ENCODE assay signal across 10 cellular contexts in the genomic region with DNA sequence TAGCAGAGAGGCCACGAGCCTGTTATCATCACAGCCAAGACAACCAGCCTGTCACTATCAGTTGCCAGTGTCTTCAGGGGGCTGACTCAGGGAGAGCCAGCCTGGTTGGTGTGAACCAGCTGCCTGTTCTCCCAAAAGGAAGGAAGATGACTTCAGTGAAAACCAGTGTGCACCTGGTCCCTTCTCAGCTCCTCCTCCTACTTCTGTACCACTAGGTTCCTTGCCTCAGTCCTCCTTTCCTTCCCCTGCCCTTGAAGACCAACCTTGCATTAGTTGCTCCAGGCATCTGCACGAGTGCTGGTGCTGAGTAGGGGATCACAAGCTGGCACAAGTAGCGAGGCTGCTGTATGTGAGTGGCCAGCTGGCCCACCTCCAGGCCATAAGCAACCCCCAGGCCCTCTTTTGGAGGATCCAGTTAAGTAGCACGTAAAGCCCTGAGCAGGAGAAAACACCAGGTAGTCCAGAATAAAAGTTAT. TPM values are rescaled to one million over a fixed set of nuclear protein-coding genes. Genes with fewer than 3 reads are reported as not detected.
DNase-seq lines count a peak whose midpoint lies in the region; ATAC-seq and TF ChIP-seq lines count a peak whose summit lies in the region.
"Had no signal": no experiment of that assay in that cellular context is flagged by ENCODE, and none has a peak within 500 bp of the region (broad histone marks: within the 10 kb centered on the region; RNA-seq: fewer than 3 reads in every experiment).

No MANE protein-coding gene starts in this region.

- peaks cover 13% of the 10 kb centered on the region for H3K4me1 Mint-ChIP-seq in nephron
- H3K4me1 Mint-ChIP-seq in activated CD8-positive, alpha-beta T cell treated with anti-CD3 and anti-CD28 coated beads, Interleukin-2, amount 10 ng/mL, durations not matched to agents 7 days and 5 days (ENCODE audit: low read depth): peaks cover 15% of the 10 kb centered on the region

- no peak overlapping the region for H3K4me3 Mint-ChIP-seq in nephron
- H3K4me3 Mint-ChIP-seq in activated CD8-positive, alpha-beta T cell treated with anti-CD3 and anti-CD28 coated beads, Interleukin-2, amount 10 ng/mL, durations not matched to agents 7 days and 5 days: no peak overlapping the region

- peaks cover 4% of the 10 kb centered on the region; the same call in 1 of the 2 replicates for H3K36me3 ChIP-seq in PC-3 (ENCODE audit: low read depth, low read length)

- H3K79me2 ChIP-seq in PC-3 (ENCODE audit: low read length): no peaks in the 10 kb centered on the region

- no peaks in the 10 kb centered on the region for H3K9me3 ChIP-seq in PC-3 (ENCODE audit: low read length)
- H3K9me3 ChIP-seq: vagina had no signal

- H3F3A ChIP-seq in PC-3 (ENCODE audit: low read length, unreplicated experiment): no peaks in the 10 kb centered on the region

- H3K9ac ChIP-seq in PC-3 (ENCODE audit: low read length): no peak overlapping the region

- no peaks in the 10 kb centered on the region for H3K27me3 Mint-ChIP-seq in nephron (ENCODE audit: low read depth)
- peaks cover 2% of the 10 kb centered on the region for H3K27me3 Mint-ChIP-seq in activated CD8-positive, alpha-beta T cell treated with anti-CD3 and anti-CD28 coated beads, Interleukin-2, amount 10 ng/mL, durations not matched to agents 7 days and 5 days (ENCODE audit: low read depth)

- H3K27ac ChIP-seq in PC-3 (ENCODE audit: low read length): no peak overlapping the region
- H3K27ac ChIP-seq: vagina had no signal

- H4K20me1 ChIP-seq in PC-3 (ENCODE audit: low read length): no peaks in the 10 kb centered on the region

- BruUV-seq in PC-3 (replicated peaks; lab: Mats Ljungman, UMichigan): no TSS peak

- peak overlapping the region in 2 of 3 experiments; percentile 18 to 60 for H3K27ac Mint-ChIP-seq in nephron
- H3K27ac Mint-ChIP-seq in activated CD8-positive, alpha-beta T cell treated with anti-CD3 and anti-CD28 coated beads, Interleukin-2, amount 10 ng/mL, durations not matched to agents 7 days and 5 days: no peak overlapping the region

- ATAC-seq in GM18508 (IDR thresholded peaks at IDR 0.05; ENCODE audit: insufficient read depth, unreplicated experiment): peak; percentile 22
- ATAC-seq in GM21737 (IDR thresholded peaks at IDR 0.05; ENCODE audit: unreplicated experiment): peak; percentile 29
- peak; percentile 32 for ATAC-seq in PC-3
- ATAC-seq in activated CD8-positive, alpha-beta T cell treated with anti-CD3 and anti-CD28 coated beads, Interleukin-2, amount 10 ng/mL, durations not matched to agents 7 days and 5 days: no peak

- no peak overlapping the region for H3K4me2 ChIP-seq in PC-3 (ENCODE audit: low read length)

- no peak for DNase-seq in PC-3
- DNase-seq in amygdala (lab: John Stamatoyannopoulos, UW): no peak
- DNase-seq in activated CD8-positive, alpha-beta T cell treated with anti-CD3 and anti-CD28 coated beads, Interleukin-2, amount 10 ng/mL, durations not matched to agents 7 days and 5 days: no peak
- DNase-seq in activated CD4-positive, CD25-positive, alpha-beta regulatory T cell (lab: John Stamatoyannopoulos, UW): no peak
- DNase-seq in NCI-H2029 treated with DMSO at 0.1 percent for 48 hours (lab: John Stamatoyannopoulos, UW): no peak

- no peak for TF ChIP-seq CTCF in PC-3 (conservative IDR thresholded peaks at IDR 0.05; ENCODE audit: low read depth, low read length)
- no peak for TF ChIP-seq CTCF in nephron (IDR thresholded peaks at IDR 0.05; ENCODE audit: unreplicated experiment in 3 of 3)

- no peaks in the 10 kb centered on the region for H3K27me3 ChIP-seq in PC-3 (ENCODE audit: low read length)
- H3K27me3 ChIP-seq: vagina had no signal

- H3K4me3 ChIP-seq in PC-3 (ENCODE audit: low read length): no peak overlapping the region
- H3K4me3 ChIP-seq: skin epidermis, vagina had no signal

- no peaks in the 10 kb centered on the region for H3K9me2 ChIP-seq in PC-3 (replicated peaks; ENCODE audit: low read length)

- peaks cover 25% of the 10 kb centered on the region for H3K36me3 Mint-ChIP-seq in nephron (ENCODE audit: low read depth)
- peaks cover 24% of the 10 kb centered on the region for H3K36me3 Mint-ChIP-seq in activated CD8-positive, alpha-beta T cell treated with anti-CD3 and anti-CD28 coated beads, Interleukin-2, amount 10 ng/mL, durations not matched to agents 7 days and 5 days (ENCODE audit: low read depth)

- H3K9me3 Mint-ChIP-seq in nephron: no peaks in the 10 kb centered on the region
- no peaks in the 10 kb centered on the region for H3K9me3 Mint-ChIP-seq in activated CD8-positive, alpha-beta T cell treated with anti-CD3 and anti-CD28 coated beads, Interleukin-2, amount 10 ng/mL, durations not matched to agents 7 days and 5 days (ENCODE audit: insufficient read depth)

- no peak overlapping the region for H2AFZ ChIP-seq in PC-3 (ENCODE audit: low read length)

- CTCF ChIA-PET in PC-3 (lab: Charles Lee): interaction anchor here (0.5 to 1.0 kb wide), 5 partner anchors 9 to 720 kb away, joined by 3 to 9 read pairs (median 3); partner anchors contain the start of genes RETREG3 and TUBG1
- CTCF ChIA-PET in activated CD8-positive, alpha-beta T cell treated with anti-CD3 and anti-CD28 coated beads, Interleukin-2, amount 10 ng/mL, durations not matched to agents 7 days and 5 days (lab: Charles Lee): interaction anchor here (0.8 to 3.3 kb wide), 5 partner anchors 9 to 206 kb away, joined by 3 to 12 read pairs (median 7); partner anchors contain the start of genes BECN1, PSMC3IP, RETREG3 and TUBG1

- intact Hi-C loops in PC-3 (cut with micrococcal nuclease): no loop called here

- peaks cover 9% of the 10 kb centered on the region; the same call in 1 of the 2 replicates for H3K4me1 ChIP-seq in PC-3 (ENCODE audit: insufficient read depth, low read length)

- POLR2A ChIA-PET in PC-3 (lab: Charles Lee; ENCODE audit: unreplicated experiment): no interaction called here
- POLR2A ChIA-PET in activated CD8-positive, alpha-beta T cell treated with anti-CD3 and anti-CD28 coated beads, Interleukin-2, amount 10 ng/mL, durations not matched to agents 7 days and 5 days (lab: Charles Lee): interaction anchor here (0.6 to 3.2 kb wide), 2 partner anchors 9 to 259 kb away, joined by 3 to 14 read pairs; partner anchors contain the start of genes RETREG3 and TUBG1

RNA-seq across cellular contexts. Expression of gene TUBG1, which starts 8.5 kb away (rescaled TPM):
- total RNA-seq in PC-3 (2014; rRNA removed): 97.2 and 114 TPM in 2 replicates
- total RNA-seq in activated CD8-positive, alpha-beta T cell treated with anti-CD3 and anti-CD28 coated beads, Interleukin-2, amount 10 ng/mL, durations not matched to agents 7 days and 5 days: 10 to 100 TPM; 82.3 to 83.4 TPM

RNA-seq across cellular contexts. Expression of gene RETREG3, which starts 8.8 kb away (rescaled TPM):
- 19.3 and 21.9 TPM in 2 replicates for total RNA-seq in PC-3 (2014; rRNA removed)
- total RNA-seq in activated CD8-positive, alpha-beta T cell treated with anti-CD3 and anti-CD28 coated beads, Interleukin-2, amount 10 ng/mL, durations not matched to agents 7 days and 5 days: 10 to 100 TPM; 53.6 to 54.7 TPM

RNA-seq across cellular contexts. Expression of gene PSMC3IP, which starts 40.5 kb away (rescaled TPM):
- total RNA-seq in PC-3 (2014; rRNA removed): 20.3 and 24.1 TPM in 2 replicates
- 10 to 100 TPM; 19.2 to 21.8 TPM for total RNA-seq in activated CD8-positive, alpha-beta T cell treated with anti-CD3 and anti-CD28 coated beads, Interleukin-2, amount 10 ng/mL, durations not matched to agents 7 days and 5 days

RNA-seq across cellular contexts. Expression of gene TUBG2, which starts 41.1 kb away (rescaled TPM):
- total RNA-seq in PC-3 (2014; rRNA removed): 6.0 and 7.1 TPM in 2 replicates
- total RNA-seq in activated CD8-positive, alpha-beta T cell treated with anti-CD3 and anti-CD28 coated beads, Interleukin-2, amount 10 ng/mL, durations not matched to agents 7 days and 5 days: 1 to 10 TPM; 8.0 to 8.1 TPM

RNA-seq across cellular contexts. Expression of gene MLX, which starts 51.1 kb away (rescaled TPM):
- total RNA-seq in PC-3 (2014; rRNA removed): 25.8 and 26.2 TPM in 2 replicates
- total RNA-seq in activated CD8-positive, alpha-beta T cell treated with anti-CD3 and anti-CD28 coated beads, Interleukin-2, amount 10 ng/mL, durations not matched to agents 7 days and 5 days: 10 to 100 TPM; 65.8 to 65.9 TPM
